Comparison of ENCODE assay signal across 1 cellular context in the genomic region with DNA sequence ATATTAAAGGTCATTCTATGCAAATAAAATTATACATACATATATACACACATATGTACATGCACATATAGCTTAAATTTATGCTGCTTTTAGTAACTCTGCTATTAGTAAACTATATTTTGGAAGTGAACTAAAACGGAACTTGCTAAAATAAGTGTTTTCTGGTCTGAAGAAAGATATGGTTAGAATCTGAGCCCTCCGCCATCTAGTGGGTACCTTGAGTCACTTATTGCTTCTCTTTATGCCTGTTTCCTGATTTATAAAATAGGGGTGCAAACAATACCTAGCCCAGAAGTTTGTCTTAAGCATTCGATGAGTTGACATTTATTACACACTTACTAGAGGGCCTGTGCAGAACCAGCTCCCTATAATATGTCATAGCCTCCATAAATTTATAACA.
TF ChIP-seq lines count a peak whose summit lies in the region.

No MANE protein-coding gene starts in this region.

TF ChIP-seq in H1, 55 proteins besides CTCF, POLR2A, EP300 and RAD21:
- TF ChIP-seq SIX5 (IDR thresholded peaks at IDR 0.05; ENCODE audit: low read depth, low read length) (no peak), SIRT6 (IDR thresholded peaks at IDR 0.05; ENCODE audit: low read length) (no peak), PHF8 (conservative IDR thresholded peaks at IDR 0.05; ENCODE audit: low read depth, low read length) (no peak), EGR1 (IDR thresholded peaks at IDR 0.05; ENCODE audit: borderline replicate concordance, low read depth, low read length) (no peak), BCL11A (IDR thresholded peaks at IDR 0.05; ENCODE audit: low read depth in 2 of 2, low read length in 2 of 2) (no peak), RFX5 (IDR thresholded peaks at IDR 0.05; ENCODE audit: borderline replicate concordance, low read depth, low read length) (no peak), CTBP2 (IDR thresholded peaks at IDR 0.05; ENCODE audit: borderline replicate concordance, insufficient read depth, insufficient read length, low read length) (no peak), POLR2AphosphoS5 (IDR thresholded peaks at IDR 0.05; ENCODE audit: low read depth, low read length) (no peak), MAFK (IDR thresholded peaks at IDR 0.05; ENCODE audit: low read depth, low read length) (no peak), SIN3A (conservative IDR thresholded peaks at IDR 0.05 in 1 of 2, IDR thresholded peaks at IDR 0.05 in 1 of 2; ENCODE audit: low read depth in 1 of 2, low read length in 2 of 2) (no peak), TEAD4 (IDR thresholded peaks at IDR 0.05; ENCODE audit: low read depth, low read length) (no peak), CBX8 (IDR thresholded peaks at IDR 0.05; ENCODE audit: borderline replicate concordance, low read depth, low read length) (no peak), NANOG (IDR thresholded peaks at IDR 0.05; ENCODE audit: insufficient read depth, low read depth, low read length, poor library complexity, severe bottlenecking) (no peak), RXRA (IDR thresholded peaks at IDR 0.05; ENCODE audit: insufficient read depth, low read depth, low read length) (no peak), NRF1 (IDR thresholded peaks at IDR 0.05; ENCODE audit: low read depth, low read length) (no peak), YY1 (IDR thresholded peaks at IDR 0.05; ENCODE audit: low read depth, low read length) (no peak), CREB1 (IDR thresholded peaks at IDR 0.05) (no peak), KDM5A (IDR thresholded peaks at IDR 0.05; ENCODE audit: low read length) (no peak)
- TF ChIP-seq, protein P1, sequence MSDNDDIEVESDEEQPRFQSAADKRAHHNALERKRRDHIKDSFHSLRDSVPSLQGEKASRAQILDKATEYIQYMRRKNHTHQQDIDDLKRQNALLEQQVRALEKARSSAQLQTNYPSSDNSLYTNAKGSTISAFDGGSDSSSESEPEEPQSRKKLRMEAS (IDR thresholded peaks at IDR 0.05) = no peak
- TF ChIP-seq, protein P2, sequence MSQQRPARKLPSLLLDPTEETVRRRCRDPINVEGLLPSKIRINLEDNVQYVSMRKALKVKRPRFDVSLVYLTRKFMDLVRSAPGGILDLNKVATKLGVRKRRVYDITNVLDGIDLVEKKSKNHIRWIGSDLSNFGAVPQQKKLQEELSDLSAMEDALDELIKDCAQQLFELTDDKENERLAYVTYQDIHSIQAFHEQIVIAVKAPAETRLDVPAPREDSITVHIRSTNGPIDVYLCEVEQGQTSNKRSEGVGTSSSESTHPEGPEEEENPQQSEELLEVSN (IDR thresholded peaks at IDR 0.05) = no peak
